Comparison of ENCODE assay signal across 8 cellular contexts in the genomic region with DNA sequence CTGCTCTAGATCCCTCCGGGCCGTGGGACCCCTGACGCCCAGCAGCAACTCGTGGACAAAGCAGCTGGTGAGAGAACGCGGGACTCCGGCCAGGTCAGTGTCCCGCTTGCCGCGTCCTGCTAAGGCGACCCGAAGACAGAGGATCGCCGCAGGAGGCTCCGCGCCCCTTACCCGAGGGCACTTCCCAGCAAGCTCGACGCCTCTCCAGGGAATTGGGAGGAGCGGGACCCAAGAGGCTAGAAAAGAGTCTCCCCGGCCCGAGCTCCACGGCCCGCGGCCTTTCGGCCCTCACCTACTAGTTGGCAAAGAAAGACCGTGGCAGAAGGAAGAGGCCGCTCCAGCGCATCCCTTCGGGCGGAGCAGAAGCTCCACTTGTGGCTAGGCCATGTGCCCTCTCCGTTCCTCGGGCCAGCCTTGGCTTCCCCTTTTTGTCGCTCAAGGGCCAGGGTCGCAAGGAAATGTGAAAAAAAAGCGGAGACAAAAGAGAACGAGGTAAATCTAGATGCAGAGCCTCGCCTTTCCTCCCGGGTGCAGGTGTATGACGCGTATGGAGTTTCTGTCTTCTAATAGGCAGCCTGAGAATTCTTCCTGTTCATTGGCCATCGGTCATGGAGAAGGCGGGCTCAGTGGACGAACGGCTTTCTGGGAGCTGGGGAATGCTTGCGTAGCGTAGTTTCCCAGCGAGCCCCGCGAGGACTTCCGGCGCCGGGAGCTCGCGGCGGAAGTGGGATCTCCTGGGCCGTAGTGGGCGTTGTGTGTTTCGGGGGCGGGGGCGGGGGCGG. TPM values are rescaled to one million over a fixed set of nuclear protein-coding genes. Genes with fewer than 3 reads are reported as not detected.
DNase-seq lines count a peak whose midpoint lies in the region; ATAC-seq and TF ChIP-seq lines count a peak whose summit lies in the region.

A gene with protein sequence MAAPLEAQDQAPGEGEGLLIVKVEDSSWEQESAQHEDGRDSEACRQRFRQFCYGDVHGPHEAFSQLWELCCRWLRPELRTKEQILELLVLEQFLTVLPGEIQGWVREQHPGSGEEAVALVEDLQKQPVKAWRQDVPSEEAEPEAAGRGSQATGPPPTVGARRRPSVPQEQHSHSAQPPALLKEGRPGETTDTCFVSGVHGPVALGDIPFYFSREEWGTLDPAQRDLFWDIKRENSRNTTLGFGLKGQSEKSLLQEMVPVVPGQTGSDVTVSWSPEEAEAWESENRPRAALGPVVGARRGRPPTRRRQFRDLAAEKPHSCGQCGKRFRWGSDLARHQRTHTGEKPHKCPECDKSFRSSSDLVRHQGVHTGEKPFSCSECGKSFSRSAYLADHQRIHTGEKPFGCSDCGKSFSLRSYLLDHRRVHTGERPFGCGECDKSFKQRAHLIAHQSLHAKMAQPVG (plus strand): TSS at position 692 of the 782 bp plus-strand sequence. CDS start 2,252 bp downstream, outside the sequence.

- peak within 1 kb of the TSS; percentile 82 for H3K27ac ChIP-seq in SK-N-MC
- H3K27ac ChIP-seq in suprapubic skin: peak within 1 kb of the TSS; percentile 95

- H3K4me3 ChIP-seq in SK-N-MC (peak within 1 kb of the TSS; percentile 98), suprapubic skin (peak within 1 kb of the TSS; percentile 98)

- H3K36me3 Mint-ChIP-seq in activated naive CD4-positive, alpha-beta T cell treated with anti-CD3 and anti-CD28 coated beads, Interleukin-2, amount 10 ng/mL, durations not matched to agents 7 days and 5 days: peaks cover 22% of the 10 kb centered on the region

- peak; percentile 95 for DNase-seq in GM04503 (ENCODE audit: low read depth)
- DNase-seq in NCI-H1048 (lab: John Stamatoyannopoulos, UW): peak; percentile 83
- peak; percentile 92 for DNase-seq in SK-N-MC (ENCODE audit: low read depth, low spot score)
- peak; percentile 97 for DNase-seq in activated naive CD4-positive, alpha-beta T cell treated with anti-CD3 and anti-CD28 coated beads, Interleukin-2, amount 10 ng/mL, durations not matched to agents 7 days and 5 days
- DNase-seq in globus pallidus (ENCODE audit: low spot score): peak; percentile 98
- DNase-seq in nucleus accumbens (lab: John Stamatoyannopoulos, UW): peak; percentile 70 to 97 (median 93)
- peak; percentile 97 to 98 for DNase-seq in suprapubic skin (ENCODE audit: low spot score in 2 of 2)

- peaks cover 43% of the 10 kb centered on the region for H3K4me1 ChIP-seq in suprapubic skin

- TF ChIP-seq CTCF in suprapubic skin (IDR thresholded peaks at IDR 0.05): no peak

- H3K9me3 ChIP-seq in SK-N-MC (ENCODE audit: low read depth, low read length): no peaks in the 10 kb centered on the region
- H3K9me3 ChIP-seq in suprapubic skin: no peaks in the 10 kb centered on the region

- peaks cover 41% of the 10 kb centered on the region for H3K4me1 Mint-ChIP-seq in activated naive CD4-positive, alpha-beta T cell treated with anti-CD3 and anti-CD28 coated beads, Interleukin-2, amount 10 ng/mL, durations not matched to agents 7 days and 5 days

- H3K27me3 Mint-ChIP-seq in activated naive CD4-positive, alpha-beta T cell treated with anti-CD3 and anti-CD28 coated beads, Interleukin-2, amount 10 ng/mL, durations not matched to agents 7 days and 5 days: no peaks in the 10 kb centered on the region

- ATAC-seq in HG02571 (IDR thresholded peaks at IDR 0.05; ENCODE audit: unreplicated experiment): peak; percentile 90

- H3K27me3 ChIP-seq in suprapubic skin: no peaks in the 10 kb centered on the region

- TF ChIP-seq EP300 in suprapubic skin (IDR thresholded peaks at IDR 0.05): no peak

- peak within 1 kb of the TSS; percentile 93 for H3K4me3 Mint-ChIP-seq in activated naive CD4-positive, alpha-beta T cell treated with anti-CD3 and anti-CD28 coated beads, Interleukin-2, amount 10 ng/mL, durations not matched to agents 7 days and 5 days

- TF ChIP-seq POLR2A in suprapubic skin (IDR thresholded peaks at IDR 0.05): peak; percentile 48 to 79

- H3K9me3 Mint-ChIP-seq in activated naive CD4-positive, alpha-beta T cell treated with anti-CD3 and anti-CD28 coated beads, Interleukin-2, amount 10 ng/mL, durations not matched to agents 7 days and 5 days: no peaks in the 10 kb centered on the region

- CTCF ChIA-PET in activated naive CD4-positive, alpha-beta T cell treated with anti-CD3 and anti-CD28 coated beads, Interleukin-2, amount 10 ng/mL, durations not matched to agents 7 days and 5 days (lab: Charles Lee): interaction anchor here (0.7 to 11.5 kb wide), 12 partner anchors 9 to 109 kb away, joined by 3 to 131 read pairs (median 6); no protein-coding TSS in a partner anchor

- peak within 1 kb of the TSS; percentile 93 for H3K27ac Mint-ChIP-seq in activated naive CD4-positive, alpha-beta T cell treated with anti-CD3 and anti-CD28 coated beads, Interleukin-2, amount 10 ng/mL, durations not matched to agents 7 days and 5 days

- under 1% methylated on average over 43 of the region's 62 CpGs for WGBS in suprapubic skin

- H3K9ac ChIP-seq in SK-N-MC (ENCODE audit: insufficient read length): peak within 1 kb of the TSS; percentile 99

- H3K36me3 ChIP-seq in SK-N-MC (ENCODE audit: insufficient read depth, low read length) (peaks cover 7% of the 10 kb centered on the region), suprapubic skin (peaks cover 22% of the 10 kb centered on the region)

RNA-seq across cellular contexts. Expression of the gene that starts here (rescaled TPM):
- total RNA-seq in suprapubic skin: 10 to 100 TPM; 14.0 to 18.0 (median 16.4) TPM

Comparison
In these comparisons a context has a peak if more than half of its experiments do, and no peak if none do; other contexts are left out.
1. Peak in every context shown above with its lines: DNase-seq, ATAC-seq, H3K4me3 ChIP-seq and H3K27ac ChIP-seq.